Comparison of ENCODE assay signal across 1 cellular context in the genomic region with DNA sequence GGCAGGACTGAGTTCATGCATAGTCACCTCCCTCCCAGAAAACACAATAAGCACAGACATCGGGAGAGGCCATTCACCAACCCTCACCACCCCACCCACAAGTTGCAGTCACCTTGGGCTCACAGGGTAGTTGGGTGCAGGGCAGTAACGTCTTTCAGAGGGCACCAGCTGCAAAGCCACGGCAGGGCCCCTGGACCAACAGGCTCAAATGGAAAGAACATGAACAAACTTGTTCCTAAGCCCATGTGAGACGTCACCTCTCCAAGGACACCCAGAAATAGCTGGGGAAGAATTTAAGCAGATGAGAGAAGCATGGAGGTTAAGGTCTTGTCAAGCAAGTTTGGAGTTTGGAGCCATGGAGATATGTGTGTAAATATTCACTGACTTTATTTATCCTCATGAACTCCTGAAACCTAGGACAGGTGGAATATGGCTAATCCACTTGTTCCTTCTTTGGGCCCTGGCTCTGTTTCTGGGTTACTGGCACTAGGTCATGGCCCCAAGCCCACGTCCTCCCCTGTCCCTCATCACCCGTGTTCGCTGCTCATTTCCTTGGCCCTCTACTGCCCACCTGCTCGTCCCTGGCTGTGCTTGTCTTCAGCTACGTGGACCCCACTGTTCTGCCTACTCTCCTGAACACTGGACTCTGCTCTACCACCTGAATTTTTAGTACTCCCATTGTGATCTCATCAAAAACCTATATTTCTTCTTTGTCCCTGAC.
TF ChIP-seq lines count a peak whose summit lies in the region.

No MANE protein-coding gene starts in this region.

TF ChIP-seq in GM23338, 12 proteins besides CTCF, POLR2A, EP300 and RAD21 (continued from another document):
- TF ChIP-seq, protein P1, sequence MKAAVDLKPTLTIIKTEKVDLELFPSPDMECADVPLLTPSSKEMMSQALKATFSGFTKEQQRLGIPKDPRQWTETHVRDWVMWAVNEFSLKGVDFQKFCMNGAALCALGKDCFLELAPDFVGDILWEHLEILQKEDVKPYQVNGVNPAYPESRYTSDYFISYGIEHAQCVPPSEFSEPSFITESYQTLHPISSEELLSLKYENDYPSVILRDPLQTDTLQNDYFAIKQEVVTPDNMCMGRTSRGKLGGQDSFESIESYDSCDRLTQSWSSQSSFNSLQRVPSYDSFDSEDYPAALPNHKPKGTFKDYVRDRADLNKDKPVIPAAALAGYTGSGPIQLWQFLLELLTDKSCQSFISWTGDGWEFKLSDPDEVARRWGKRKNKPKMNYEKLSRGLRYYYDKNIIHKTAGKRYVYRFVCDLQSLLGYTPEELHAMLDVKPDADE (IDR thresholded peaks at IDR 0.05) = no peak
